Comparison of ENCODE assay signal across 9 cellular contexts in genomic region chr1:184152944-184153343, GRCh38.
DNase-seq lines count a peak whose midpoint lies in the region; ATAC-seq and TF ChIP-seq lines count a peak whose summit lies in the region.
"Had no signal": no experiment of that assay in that cellular context is flagged by ENCODE, and none has a peak within 500 bp of the region (broad histone marks: within the 10 kb centered on the region; RNA-seq: fewer than 3 reads in every experiment).

No MANE protein-coding gene starts in this region.

- 45 to 54% (median 51%) methylated on average over 12 of the region's 12 CpGs for WGBS in psoas muscle, 3 donors

- POLR2A ChIA-PET in CD4-positive, alpha-beta memory T cell (lab: Charles Lee; ENCODE audit: partially characterized antibody) = no interaction called here

- no peaks in the 10 kb centered on the region for H3K36me3 ChIP-seq in CD4-positive, alpha-beta memory T cell (ENCODE audit: insufficient read depth, low read length)
- no peaks in the 10 kb centered on the region for H3K36me3 ChIP-seq in psoas muscle (ENCODE audit: insufficient read depth in 1 of 2, low read depth in 1 of 2)

- peak overlapping the region in 7 of 8 donors; percentile 34 to 75 (median 53) for H3K4me3 Mint-ChIP-seq in CD4-positive, alpha-beta memory T cell

- H3K9me3 ChIP-seq in CD4-positive, alpha-beta memory T cell (ENCODE audit: control insufficient read depth in 1 of 2, low read length in 2 of 2) = no peaks in the 10 kb centered on the region
- H3K9me3 ChIP-seq in psoas muscle = no peaks in the 10 kb centered on the region

- peaks cover 7 to 21% (median 11%) of the 10 kb centered on the region in 4 donors for H3K4me1 Mint-ChIP-seq in CD4-positive, alpha-beta memory T cell

- no peak overlapping the region for H3K4me3 ChIP-seq in CD4-positive, alpha-beta memory T cell (ENCODE audit: low read length in 2 of 2)
- H3K4me3 ChIP-seq in fibroblast of the aortic adventitia (ENCODE audit: low read depth, low read length) (peak overlapping the region; percentile 39), psoas muscle (peak overlapping the region; percentile 57)

- intact Hi-C loops in CD4-positive, alpha-beta memory T cell (cut with micrococcal nuclease) = no loop called here
- intact Hi-C loops in psoas muscle (cut with DNase I) = no loop called here

- peaks cover 0 to 2% (median 0%) of the 10 kb centered on the region in 8 donors for H3K9me3 Mint-ChIP-seq in CD4-positive, alpha-beta memory T cell

- H3K4me1 ChIP-seq in CD4-positive, alpha-beta memory T cell (ENCODE audit: insufficient read depth, low read length) = peaks cover 13% of the 10 kb centered on the region
- H3K4me1 ChIP-seq in psoas muscle = peaks cover 16% of the 10 kb centered on the region

- CTCF ChIA-PET in CD4-positive, alpha-beta memory T cell (lab: Charles Lee; ENCODE audit: partially characterized antibody) = no interaction called here

- no peak overlapping the region for H3K27ac Mint-ChIP-seq in CD4-positive, alpha-beta memory T cell

- DNase-seq in CD4-positive, alpha-beta memory T cell = no peak
- peak; percentile 20 for DNase-seq in SK-N-DZ (ENCODE audit: low spot score)
- no peak for DNase-seq in fibroblast of the aortic adventitia (ENCODE audit: low read depth)
- DNase-seq in psoas muscle = no peak
- no peak for DNase-seq in ecto neural progenitor cell (ENCODE audit: low spot score)
- no peak for DNase-seq in NCI-H526 (lab: John Stamatoyannopoulos, UW)
- DNase-seq: activated effector memory CD4-positive, alpha-beta T cell treated with Interleukin-2 at 50 U/mL for 16 hours had no signal

- no peak overlapping the region for H3K27ac ChIP-seq in CD4-positive, alpha-beta memory T cell (ENCODE audit: low read depth, low read length)
- peak overlapping the region; percentile 69 for H3K27ac ChIP-seq in psoas muscle

- no peak for TF ChIP-seq CTCF in fibroblast of the aortic adventitia (IDR thresholded peaks at IDR 0.05; ENCODE audit: insufficient read depth, low read length)
- TF ChIP-seq CTCF in psoas muscle (IDR thresholded peaks at IDR 0.05) = no peak

- ATAC-seq in psoas muscle (no peak), HG02623 (IDR thresholded peaks at IDR 0.05; ENCODE audit: unreplicated experiment) (no peak), HG02852 (IDR thresholded peaks at IDR 0.05; ENCODE audit: unreplicated experiment) (no peak)

- H3K27me3 ChIP-seq in CD4-positive, alpha-beta memory T cell (ENCODE audit: insufficient read depth, low read length) = peaks cover 6% of the 10 kb centered on the region
- H3K27me3 ChIP-seq in psoas muscle (ENCODE audit: insufficient read depth in 3 of 3, low read length in 2 of 3) = no peaks in the 10 kb centered on the region

- H3K36me3 Mint-ChIP-seq in CD4-positive, alpha-beta memory T cell = no peaks in the 10 kb centered on the region

- peaks cover 18 to 32% of the 10 kb centered on the region in 2 donors for H3K27me3 Mint-ChIP-seq in CD4-positive, alpha-beta memory T cell

Comparison
In these comparisons a context has a peak if more than half of its experiments do, and no peak if none do; other contexts are left out.
1. H3K4me3 ChIP-seq: peak in fibroblast of the aortic adventitia (single experiment) and psoas muscle (single experiment); none in CD4-positive, alpha-beta memory T cell (0 of 2).